1 cellular context compared by ENCODE assay signal in the genomic region with DNA sequence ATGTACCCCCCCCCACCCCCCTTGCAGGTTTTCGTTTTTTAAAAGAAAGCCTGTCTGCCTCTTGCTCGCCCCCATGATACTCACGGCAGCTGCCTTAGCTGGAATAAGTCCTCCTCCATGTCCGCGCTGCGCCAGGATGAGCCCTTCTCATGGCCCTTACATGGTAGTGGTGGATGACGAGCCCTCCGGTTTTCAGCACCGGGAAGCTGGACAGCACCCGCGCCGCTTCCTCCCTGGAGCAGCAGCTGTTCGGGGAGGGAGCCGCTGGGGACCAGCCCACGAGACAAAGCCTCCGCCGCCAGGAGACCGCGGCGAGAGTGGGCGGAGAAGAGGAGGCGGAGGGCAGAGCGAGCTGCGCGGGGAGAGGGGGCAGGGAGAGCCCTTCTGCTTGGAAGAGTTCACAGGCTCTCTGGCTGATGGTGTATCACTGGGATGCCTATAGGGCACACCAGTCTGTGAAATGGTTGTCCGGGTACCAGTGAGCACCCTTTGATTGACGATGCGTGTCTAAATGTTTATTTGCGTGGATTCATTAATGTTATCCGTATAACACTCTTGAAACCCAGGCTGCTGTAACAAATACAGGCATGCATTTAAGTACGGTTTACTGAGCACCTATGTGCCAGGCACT.
A peak's percentile ranks its signal among the peaks of the same experiment; 100 is the strongest.
TF ChIP-seq lines count a peak whose summit lies in the region.

A gene with protein sequence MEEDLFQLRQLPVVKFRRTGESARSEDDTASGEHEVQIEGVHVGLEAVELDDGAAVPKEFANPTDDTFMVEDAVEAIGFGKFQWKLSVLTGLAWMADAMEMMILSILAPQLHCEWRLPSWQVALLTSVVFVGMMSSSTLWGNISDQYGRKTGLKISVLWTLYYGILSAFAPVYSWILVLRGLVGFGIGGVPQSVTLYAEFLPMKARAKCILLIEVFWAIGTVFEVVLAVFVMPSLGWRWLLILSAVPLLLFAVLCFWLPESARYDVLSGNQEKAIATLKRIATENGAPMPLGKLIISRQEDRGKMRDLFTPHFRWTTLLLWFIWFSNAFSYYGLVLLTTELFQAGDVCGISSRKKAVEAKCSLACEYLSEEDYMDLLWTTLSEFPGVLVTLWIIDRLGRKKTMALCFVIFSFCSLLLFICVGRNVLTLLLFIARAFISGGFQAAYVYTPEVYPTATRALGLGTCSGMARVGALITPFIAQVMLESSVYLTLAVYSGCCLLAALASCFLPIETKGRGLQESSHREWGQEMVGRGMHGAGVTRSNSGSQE (minus strand): TSS at position 319 of the 631 bp plus-strand sequence. CDS start 200 bp downstream, at position 119.

TF ChIP-seq in HepG2, 621 proteins besides CTCF, POLR2A, EP300 and RAD21 (continued from another document and continues in another):
- TF ChIP-seq, protein P1, sequence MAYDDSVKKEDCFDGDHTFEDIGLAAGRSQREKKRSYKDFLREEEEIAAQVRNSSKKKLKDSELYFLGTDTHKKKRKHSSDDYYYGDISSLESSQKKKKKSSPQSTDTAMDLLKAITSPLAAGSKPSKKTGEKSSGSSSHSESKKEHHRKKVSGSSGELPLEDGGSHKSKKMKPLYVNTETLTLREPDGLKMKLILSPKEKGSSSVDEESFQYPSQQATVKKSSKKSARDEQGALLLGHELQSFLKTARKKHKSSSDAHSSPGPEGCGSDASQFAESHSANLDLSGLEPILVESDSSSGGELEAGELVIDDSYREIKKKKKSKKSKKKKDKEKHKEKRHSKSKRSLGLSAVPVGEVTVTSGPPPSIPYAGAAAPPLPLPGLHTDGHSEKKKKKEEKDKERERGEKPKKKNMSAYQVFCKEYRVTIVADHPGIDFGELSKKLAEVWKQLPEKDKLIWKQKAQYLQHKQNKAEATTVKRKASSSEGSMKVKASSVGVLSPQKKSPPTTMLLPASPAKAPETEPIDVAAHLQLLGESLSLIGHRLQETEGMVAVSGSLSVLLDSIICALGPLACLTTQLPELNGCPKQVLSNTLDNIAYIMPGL (CRISPR knock-in tag; IDR thresholded peaks at IDR 0.05; ENCODE audit: borderline replicate concordance in 1 of 2, low read depth in 1 of 2), result peak in 1 of 2 experiments; percentile 58; a peak in 1 of 4 replicates
- TF ChIP-seq ZNF468 (CRISPR knock-in tag; IDR thresholded peaks at IDR 0.05), result peak; percentile 95; the same call in 1 of the 2 replicates
- peak; percentile 99 for TF ChIP-seq KLF11 (CRISPR knock-in tag; IDR thresholded peaks at IDR 0.05)
- peak; percentile 97; the same call in 1 of the 2 replicates for TF ChIP-seq ZNF256 (CRISPR knock-in tag; conservative IDR thresholded peaks at IDR 0.05)
- peak; percentile 95 for TF ChIP-seq ETV6 (CRISPR knock-in tag; conservative IDR thresholded peaks at IDR 0.05)
- no peak for TF ChIP-seq ZNF703 (CRISPR knock-in tag; IDR thresholded peaks at IDR 0.05; ENCODE audit: borderline replicate concordance)
- TF ChIP-seq ZSCAN12 (CRISPR knock-in tag; IDR thresholded peaks at IDR 0.05), result peak; percentile 97
- no peak for TF ChIP-seq ZNF337 (CRISPR knock-in tag; IDR thresholded peaks at IDR 0.05; ENCODE audit: borderline replicate concordance, low read depth)
- no peak for TF ChIP-seq NCOA1 (CRISPR knock-in tag; IDR thresholded peaks at IDR 0.05)
- TF ChIP-seq PAXIP1 (CRISPR knock-in tag; conservative IDR thresholded peaks at IDR 0.05), result peak; percentile 33; the same call in 1 of the 2 replicates
- TF ChIP-seq REL (CRISPR knock-in tag; conservative IDR thresholded peaks at IDR 0.05), result peak; percentile 92
- TF ChIP-seq ZNF224 (CRISPR knock-in tag; IDR thresholded peaks at IDR 0.05), result peak; percentile 35; the same call in 1 of the 2 replicates
- TF ChIP-seq ZNF629 (CRISPR knock-in tag; conservative IDR thresholded peaks at IDR 0.05), result 0 out of 2 replicates have a peak, but pooled peaks have one; percentile 26
- peak; percentile 47 for TF ChIP-seq HNRNPLL (IDR thresholded peaks at IDR 0.05; ENCODE audit: low read depth, low read length, poor library complexity, severe bottlenecking)
- TF ChIP-seq THYN1 (CRISPR knock-in tag; IDR thresholded peaks at IDR 0.05; ENCODE audit: borderline replicate concordance, low read depth), result no peak
- TF ChIP-seq NFIB (CRISPR knock-in tag; IDR thresholded peaks at IDR 0.05; ENCODE audit: borderline replicate concordance), result no peak
- no peak for TF ChIP-seq ARNT (IDR thresholded peaks at IDR 0.05)
- TF ChIP-seq E2F2 (CRISPR knock-in tag; IDR thresholded peaks at IDR 0.05; ENCODE audit: borderline replicate concordance), result peak; percentile 70; the same call in 1 of the 2 replicates
- TF ChIP-seq, protein P2, sequence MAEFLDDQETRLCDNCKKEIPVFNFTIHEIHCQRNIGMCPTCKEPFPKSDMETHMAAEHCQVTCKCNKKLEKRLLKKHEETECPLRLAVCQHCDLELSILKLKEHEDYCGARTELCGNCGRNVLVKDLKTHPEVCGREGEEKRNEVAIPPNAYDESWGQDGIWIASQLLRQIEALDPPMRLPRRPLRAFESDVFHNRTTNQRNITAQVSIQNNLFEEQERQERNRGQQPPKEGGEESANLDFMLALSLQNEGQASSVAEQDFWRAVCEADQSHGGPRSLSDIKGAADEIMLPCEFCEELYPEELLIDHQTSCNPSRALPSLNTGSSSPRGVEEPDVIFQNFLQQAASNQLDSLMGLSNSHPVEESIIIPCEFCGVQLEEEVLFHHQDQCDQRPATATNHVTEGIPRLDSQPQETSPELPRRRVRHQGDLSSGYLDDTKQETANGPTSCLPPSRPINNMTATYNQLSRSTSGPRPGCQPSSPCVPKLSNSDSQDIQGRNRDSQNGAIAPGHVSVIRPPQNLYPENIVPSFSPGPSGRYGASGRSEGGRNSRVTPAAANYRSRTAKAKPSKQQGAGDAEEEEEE (CRISPR knock-in tag; IDR thresholded peaks at IDR 0.05; ENCODE audit: borderline replicate concordance), result no peak
- no peak for TF ChIP-seq PCBP2 (optimal IDR thresholded peaks at IDR 0.05; ENCODE audit: low read depth, low read length, poor library complexity, severe bottlenecking)
- peak; percentile 99 for TF ChIP-seq WIZ (CRISPR knock-in tag; IDR thresholded peaks at IDR 0.05)
- no peak for TF ChIP-seq RBM22 (optimal IDR thresholded peaks at IDR 0.05; ENCODE audit: low read length)
- TF ChIP-seq MYC (CRISPR knock-in tag; IDR thresholded peaks at IDR 0.05; ENCODE audit: borderline replicate concordance), result peak; percentile 65; the same call in 1 of the 2 replicates
- peak; percentile 47; the same call in 1 of the 2 replicates for TF ChIP-seq ZFP1 (CRISPR knock-in tag; IDR thresholded peaks at IDR 0.05)
- no peak for TF ChIP-seq FLYWCH1 (CRISPR knock-in tag; IDR thresholded peaks at IDR 0.05)
- no peak for TF ChIP-seq CC2D1A (CRISPR knock-in tag; IDR thresholded peaks at IDR 0.05)
- no peak for TF ChIP-seq AKAP8 (CRISPR knock-in tag; IDR thresholded peaks at IDR 0.05)
- peak; percentile 72 for TF ChIP-seq FOSL2 (CRISPR knock-in tag; IDR thresholded peaks at IDR 0.05)
- TF ChIP-seq ZNF768 (CRISPR knock-in tag; IDR thresholded peaks at IDR 0.05), result peak; percentile 83
- TF ChIP-seq ATF1 (CRISPR knock-in tag; IDR thresholded peaks at IDR 0.05), result no peak
- no peak for TF ChIP-seq POLR2AphosphoS5 (IDR thresholded peaks at IDR 0.05; ENCODE audit: low read depth, low read length)
- peak; percentile 74; the same call in 1 of the 2 replicates for TF ChIP-seq CBX5 (CRISPR knock-in tag; IDR thresholded peaks at IDR 0.05; ENCODE audit: borderline replicate concordance)
- no peak for TF ChIP-seq ZNF549 (CRISPR knock-in tag; IDR thresholded peaks at IDR 0.05)
- no peak for TF ChIP-seq ZFAT (CRISPR knock-in tag; conservative IDR thresholded peaks at IDR 0.05)
- no peak for TF ChIP-seq ZSCAN30 (CRISPR knock-in tag; IDR thresholded peaks at IDR 0.05)
- TF ChIP-seq MAFF (IDR thresholded peaks at IDR 0.05; ENCODE audit: low read depth, low read length), result no peak
- no peak for TF ChIP-seq CREB1 (IDR thresholded peaks at IDR 0.05)
- TF ChIP-seq CREB1 (CRISPR knock-in tag; IDR thresholded peaks at IDR 0.05), result no peak
- TF ChIP-seq KAT7 (CRISPR knock-in tag; IDR thresholded peaks at IDR 0.05; ENCODE audit: borderline replicate concordance), result no peak
- TF ChIP-seq, protein P3, sequence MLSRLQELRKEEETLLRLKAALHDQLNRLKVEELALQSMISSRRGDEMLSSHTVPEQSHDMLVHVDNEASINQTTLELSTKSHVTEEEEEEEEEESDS (CRISPR knock-in tag; IDR thresholded peaks at IDR 0.05; ENCODE audit: borderline replicate concordance), result no peak
- no peak for TF ChIP-seq ZBTB39 (CRISPR knock-in tag; IDR thresholded peaks at IDR 0.05)
- no peak for TF ChIP-seq TBX3 (IDR thresholded peaks at IDR 0.05; ENCODE audit: borderline replicate concordance)
- no peak for TF ChIP-seq TAF1 (CRISPR knock-in tag; IDR thresholded peaks at IDR 0.05)
- TF ChIP-seq ZNF180 (CRISPR knock-in tag; IDR thresholded peaks at IDR 0.05; ENCODE audit: borderline replicate concordance, low read depth), result peak; percentile 74; the same call in 1 of the 2 replicates
- TF ChIP-seq PHF8 (CRISPR knock-in tag; IDR thresholded peaks at IDR 0.05), result no peak
- peak; percentile 55; the same call in 1 of the 2 replicates for TF ChIP-seq ZNF543 (CRISPR knock-in tag; IDR thresholded peaks at IDR 0.05)
- TF ChIP-seq FIP1L1 (IDR thresholded peaks at IDR 0.05; ENCODE audit: borderline replicate concordance, insufficient read depth, low read depth, low read length), result no peak
- peak; percentile 89 for TF ChIP-seq ZNF12 (CRISPR knock-in tag; IDR thresholded peaks at IDR 0.05)
- TF ChIP-seq ZNF569 (CRISPR knock-in tag; IDR thresholded peaks at IDR 0.05; ENCODE audit: borderline replicate concordance), result no peak
- 0 out of 2 replicates have a peak, but pooled peaks have one; percentile 75 for TF ChIP-seq KLF13 (CRISPR knock-in tag; IDR thresholded peaks at IDR 0.05)
- TF ChIP-seq ZNF75D (CRISPR knock-in tag; IDR thresholded peaks at IDR 0.05; ENCODE audit: borderline replicate concordance), result peak; percentile 34; the same call in 1 of the 2 replicates
- peak; percentile 91 for TF ChIP-seq SIN3A (IDR thresholded peaks at IDR 0.05; ENCODE audit: borderline replicate concordance, low read depth, low read length)
- TF ChIP-seq SNAI1 (CRISPR knock-in tag; IDR thresholded peaks at IDR 0.05; ENCODE audit: borderline replicate concordance), result no peak
- TF ChIP-seq ZNF878 (CRISPR knock-in tag; IDR thresholded peaks at IDR 0.05), result peak; percentile 51; the same call in 1 of the 2 replicates
- peak; percentile 88; the same call in 1 of the 2 replicates for TF ChIP-seq ATF6 (CRISPR knock-in tag; conservative IDR thresholded peaks at IDR 0.05)
- TF ChIP-seq NRL (CRISPR knock-in tag; IDR thresholded peaks at IDR 0.05; ENCODE audit: borderline replicate concordance), result peak; percentile 85
